3 cellular contexts compared by ENCODE assay signal in genomic region chr1:230701895-230702768, GRCh38.
TF ChIP-seq lines count a peak whose summit lies in the region.

No MANE protein-coding gene starts in this region.

TF ChIP-seq in HepG2, 621 proteins besides CTCF, POLR2A, EP300 and RAD21 (continues in another document):
- TF ChIP-seq ZNF512B (CRISPR knock-in tag; IDR thresholded peaks at IDR 0.05; ENCODE audit: borderline replicate concordance): peak; percentile 54; the same call in 1 of the 2 replicates
- TF ChIP-seq TBX3 (IDR thresholded peaks at IDR 0.05; ENCODE audit: borderline replicate concordance): peak; percentile 61; the same call in 1 of the 2 replicates
- TF ChIP-seq AKAP8 (CRISPR knock-in tag; IDR thresholded peaks at IDR 0.05): peak; percentile 32; the same call in 1 of the 2 replicates
- peak; percentile 81; the same call in 1 of the 2 replicates for TF ChIP-seq PBX3 (CRISPR knock-in tag; IDR thresholded peaks at IDR 0.05; ENCODE audit: borderline replicate concordance)
- TF ChIP-seq TGIF2 (CRISPR knock-in tag; IDR thresholded peaks at IDR 0.05): peak; percentile 84; the same call in 1 of the 2 replicates
- TF ChIP-seq IKZF5 (CRISPR knock-in tag; IDR thresholded peaks at IDR 0.05): 0 out of 2 replicates have a peak, but pooled peaks have one; percentile 39
- TF ChIP-seq FOSL2 (CRISPR knock-in tag; IDR thresholded peaks at IDR 0.05): peak; percentile 29; the same call in 1 of the 2 replicates
- peak; percentile 70 for TF ChIP-seq SP4 (CRISPR knock-in tag; IDR thresholded peaks at IDR 0.05)
- peak; percentile 83 for TF ChIP-seq RBM22 (optimal IDR thresholded peaks at IDR 0.05; ENCODE audit: low read length)
- 0 out of 2 replicates have a peak, but pooled peaks have one; percentile 52 for TF ChIP-seq ZNF878 (CRISPR knock-in tag; IDR thresholded peaks at IDR 0.05)

TF ChIP-seq in K562, 482 proteins besides CTCF, POLR2A, EP300 and RAD21:
- peak; percentile 74 for TF ChIP-seq ZKSCAN1 (IDR thresholded peaks at IDR 0.05; ENCODE audit: low read depth, low read length)
- TF ChIP-seq ZNF318 (IDR thresholded peaks at IDR 0.05; ENCODE audit: borderline replicate concordance in 1 of 2, low read depth in 1 of 2): no peak
- TF ChIP-seq PKNOX1 (IDR thresholded peaks at IDR 0.05): peak; percentile 89
- TF ChIP-seq SUPT5H (IDR thresholded peaks at IDR 0.05): no peak
- TF ChIP-seq E4F1 (CRISPR knock-in tag; IDR thresholded peaks at IDR 0.05; ENCODE audit: borderline replicate concordance): no peak

TF ChIP-seq in liver, 16 proteins besides CTCF, POLR2A, EP300 and RAD21:
- TF ChIP-seq SP1 (IDR thresholded peaks at IDR 0.05) (no peak), JUND (IDR thresholded peaks at IDR 0.05) (peak in 1 of 2 donors; percentile 42), FOXA1 (IDR thresholded peaks at IDR 0.05) (no peak), GABPA (IDR thresholded peaks at IDR 0.05 in 1 of 2, conservative IDR thresholded peaks at IDR 0.05 in 1 of 2) (no peak), ZBTB33 (IDR thresholded peaks at IDR 0.05) (no peak), NR2F2 (IDR thresholded peaks at IDR 0.05) (peak; percentile 5), YY1 (IDR thresholded peaks at IDR 0.05) (no peak), MAX (IDR thresholded peaks at IDR 0.05) (no peak), REST (IDR thresholded peaks at IDR 0.05) (no peak), TAF1 (conservative IDR thresholded peaks at IDR 0.05) (no peak), HNF4G (IDR thresholded peaks at IDR 0.05) (no peak), FOXA2 (IDR thresholded peaks at IDR 0.05) (no peak), RXRA (IDR thresholded peaks at IDR 0.05) (no peak), ATF3 (IDR thresholded peaks at IDR 0.05) (no peak), HNF4A (conservative IDR thresholded peaks at IDR 0.05) (peak in 1 of 2 donors; percentile 54), EGR1 (IDR thresholded peaks at IDR 0.05; ENCODE audit: low read depth in 2 of 2) (peak in 1 of 2 donors; percentile 21)
TF ChIP-seq in liver: peak in this region for 4.
